Comparison of ENCODE assay signal across 23 cellular contexts in genomic region chr22:26597480-26597879, GRCh38. TPM values are rescaled to one million over a fixed set of nuclear protein-coding genes. Genes with fewer than 3 reads are reported as not detected.
DNase-seq lines count a peak whose midpoint lies in the region; ATAC-seq and TF ChIP-seq lines count a peak whose summit lies in the region.
"Had no signal": no experiment of that assay in that cellular context is flagged by ENCODE, and none has a peak within 500 bp of the region (broad histone marks: within the 10 kb centered on the region; RNA-seq: fewer than 3 reads in every experiment).

No MANE protein-coding gene starts in this region.

- no peak overlapping the region for H3K27ac ChIP-seq in CD8-positive, alpha-beta memory T cell (ENCODE audit: low read depth, low read length)
- H3K27ac ChIP-seq: A549, SJCRH30 had no signal

- H3K27me3 Mint-ChIP-seq in CD8-positive, alpha-beta memory T cell = no peaks in the 10 kb centered on the region
- no peaks in the 10 kb centered on the region for H3K27me3 Mint-ChIP-seq in activated CD8-positive, alpha-beta T cell treated with anti-CD3 and anti-CD28 coated beads for 36 hours
- H3K27me3 Mint-ChIP-seq in immature natural killer cell (ENCODE audit: low read depth in 3 of 3) = peaks cover 3 to 12% (median 4%) of the 10 kb centered on the region in 3 donors
- peaks cover 8% of the 10 kb centered on the region for H3K27me3 Mint-ChIP-seq in progenitor cell of endocrine pancreas
- H3K27me3 Mint-ChIP-seq in glutamatergic neuron (ENCODE audit: unreplicated experiment) = peaks cover 3% of the 10 kb centered on the region

- no peaks in the 10 kb centered on the region for H3K27me3 ChIP-seq in CD8-positive, alpha-beta memory T cell (ENCODE audit: insufficient read depth, low read length, poor library complexity, severe bottlenecking)
- H3K27me3 ChIP-seq: BE2C, SJCRH30 had no signal

- CTCF ChIA-PET in CD8-positive, alpha-beta memory T cell (lab: Charles Lee) = interaction anchor here (1.0 kb wide), 1 partner anchor 13 kb away, joined by 3 read pairs; no protein-coding TSS in a partner anchor
- CTCF ChIA-PET in activated CD8-positive, alpha-beta T cell treated with anti-CD3 and anti-CD28 coated beads for 36 hours (lab: Charles Lee) = interaction anchor here (0.8 kb wide), 1 partner anchor 64 kb away, joined by 3 read pairs; no protein-coding TSS in a partner anchor

- no peaks in the 10 kb centered on the region for H3K9me3 ChIP-seq in CD8-positive, alpha-beta memory T cell (ENCODE audit: low read length)
- H3K9me3 ChIP-seq: A549, BE2C, SJCRH30 had no signal

- peaks cover 61 to 83% (median 67%) of the 10 kb centered on the region in 3 donors for H3K4me1 Mint-ChIP-seq in CD8-positive, alpha-beta memory T cell
- peaks cover 52% of the 10 kb centered on the region for H3K4me1 Mint-ChIP-seq in activated CD8-positive, alpha-beta T cell treated with anti-CD3 and anti-CD28 coated beads for 36 hours (ENCODE audit: low read depth)
- H3K4me1 Mint-ChIP-seq in immature natural killer cell (peaks cover 66 to 67% of the 10 kb centered on the region in 2 donors), progenitor cell of endocrine pancreas (ENCODE audit: low read depth) (peaks cover 17% of the 10 kb centered on the region), glutamatergic neuron (ENCODE audit: low read depth, unreplicated experiment) (no peaks in the 10 kb centered on the region)

- peak overlapping the region; percentile 75 to 97 (median 88) for H3K27ac Mint-ChIP-seq in CD8-positive, alpha-beta memory T cell
- H3K27ac Mint-ChIP-seq in activated CD8-positive, alpha-beta T cell treated with anti-CD3 and anti-CD28 coated beads for 36 hours = peak overlapping the region; percentile 60
- H3K27ac Mint-ChIP-seq in immature natural killer cell (peak overlapping the region; percentile 89 to 96 (median 94)), progenitor cell of endocrine pancreas (peak overlapping the region; percentile 3), glutamatergic neuron (ENCODE audit: unreplicated experiment) (no peak overlapping the region)
- H3K27ac Mint-ChIP-seq: IgD-negative memory B cell had no signal

- H3K4me1 ChIP-seq in CD8-positive, alpha-beta memory T cell (ENCODE audit: insufficient read depth, low read length) = peaks cover 52% of the 10 kb centered on the region
- H3K4me1 ChIP-seq: A549 had no signal

- H3K4me3 Mint-ChIP-seq in CD8-positive, alpha-beta memory T cell = peak overlapping the region in 6 of 7 donors; percentile 50 to 72 (median 68)
- H3K4me3 Mint-ChIP-seq in activated CD8-positive, alpha-beta T cell treated with anti-CD3 and anti-CD28 coated beads for 36 hours = no peak overlapping the region
- H3K4me3 Mint-ChIP-seq in immature natural killer cell = peak overlapping the region; percentile 61 to 79 (median 78)
- no peak overlapping the region for H3K4me3 Mint-ChIP-seq in progenitor cell of endocrine pancreas (ENCODE audit: low read depth)
- H3K4me3 Mint-ChIP-seq in glutamatergic neuron (ENCODE audit: unreplicated experiment) = no peak overlapping the region
- H3K4me3 Mint-ChIP-seq: IgD-negative memory B cell had no signal

- no peaks in the 10 kb centered on the region for H3K36me3 Mint-ChIP-seq in CD8-positive, alpha-beta memory T cell
- H3K36me3 Mint-ChIP-seq in activated CD8-positive, alpha-beta T cell treated with anti-CD3 and anti-CD28 coated beads for 36 hours (ENCODE audit: low read depth) = no peaks in the 10 kb centered on the region
- H3K36me3 Mint-ChIP-seq in immature natural killer cell (no peaks in the 10 kb centered on the region), progenitor cell of endocrine pancreas (ENCODE audit: insufficient read depth) (no peaks in the 10 kb centered on the region), glutamatergic neuron (ENCODE audit: unreplicated experiment) (no peaks in the 10 kb centered on the region)
- H3K36me3 Mint-ChIP-seq: IgD-negative memory B cell had no signal

- no peak for ATAC-seq in activated CD8-positive, alpha-beta T cell treated with anti-CD3 and anti-CD28 coated beads for 36 hours
- ATAC-seq in GM18858 (IDR thresholded peaks at IDR 0.05; ENCODE audit: unreplicated experiment) = no peak
- ATAC-seq: A549, HCT116 had no signal

- no peak for DNase-seq in CD8-positive, alpha-beta memory T cell
- no peak for DNase-seq in activated CD8-positive, alpha-beta T cell treated with anti-CD3 and anti-CD28 coated beads for 36 hours
- DNase-seq in immature natural killer cell (no peak), progenitor cell of endocrine pancreas (ENCODE audit: low spot score, unreplicated experiment) (no peak), NAMALWA (ENCODE audit: low spot score) (no peak), glutamatergic neuron (no peak)
- DNase-seq in stimulated activated CD4-positive, alpha-beta T cell treated with anti-CD3 and anti-CD28 coated beads, Interleukin-4, amount 100 ng/mL, for 4 hours = no peak
- DNase-seq: BE2C, COR-L47, DMS 273 treated with DMSO at 0.1 percent for 48 hours, DND-41, Kasumi-1, NCI-H1417, NCI-H1694 treated with DMSO at 0.1 percent for 48 hours, NCI-H2081 treated with DMSO at 0.1 percent for 48 hours, NCI-H446, NCI-H526, SJCRH30 had no signal

- intact Hi-C loops in activated CD8-positive, alpha-beta T cell treated with anti-CD3 and anti-CD28 coated beads for 36 hours (cut with micrococcal nuclease) = no loop called here

- POLR2A ChIA-PET in CD8-positive, alpha-beta memory T cell (lab: Charles Lee) = interaction anchor here (0.9 to 1.4 kb wide), 3 partner anchors 9 to 46 kb away, joined by 3 to 4 read pairs (median 4); no protein-coding TSS in a partner anchor
- POLR2A ChIA-PET in activated CD8-positive, alpha-beta T cell treated with anti-CD3 and anti-CD28 coated beads for 36 hours (lab: Charles Lee) = interaction anchor here (1.0 to 2.5 kb wide), 9 partner anchors 9 to 86 kb away, joined by 3 to 12 read pairs (median 4); partner anchors contain the start of gene TFIP11

- H3K9me3 Mint-ChIP-seq in CD8-positive, alpha-beta memory T cell = no peaks in the 10 kb centered on the region
- no peaks in the 10 kb centered on the region for H3K9me3 Mint-ChIP-seq in activated CD8-positive, alpha-beta T cell treated with anti-CD3 and anti-CD28 coated beads for 36 hours
- no peaks in the 10 kb centered on the region for H3K9me3 Mint-ChIP-seq in immature natural killer cell
- no peaks in the 10 kb centered on the region for H3K9me3 Mint-ChIP-seq in progenitor cell of endocrine pancreas (ENCODE audit: low read depth)
- no peaks in the 10 kb centered on the region for H3K9me3 Mint-ChIP-seq in glutamatergic neuron (ENCODE audit: unreplicated experiment)
- H3K9me3 Mint-ChIP-seq: IgD-negative memory B cell had no signal

- H3K4me3 ChIP-seq in CD8-positive, alpha-beta memory T cell (ENCODE audit: low read length) = no peak overlapping the region
- H3K4me3 ChIP-seq: A549, SJCRH30 had no signal

- TF ChIP-seq CTCF in activated CD8-positive, alpha-beta T cell treated with anti-CD3 and anti-CD28 coated beads for 36 hours (IDR thresholded peaks at IDR 0.05) = no peak
- TF ChIP-seq CTCF in progenitor cell of endocrine pancreas (IDR thresholded peaks at IDR 0.05; ENCODE audit: unreplicated experiment) = no peak
- no peak for TF ChIP-seq CTCF in glutamatergic neuron (IDR thresholded peaks at IDR 0.05; ENCODE audit: partially characterized antibody, unreplicated experiment)

- no peaks in the 10 kb centered on the region for H3K36me3 ChIP-seq in CD8-positive, alpha-beta memory T cell (ENCODE audit: insufficient read depth, low read length)
- H3K36me3 ChIP-seq: BE2C, SJCRH30 had no signal

RNA-seq across cellular contexts. Expression of gene TPST2, which starts 7.5 kb away (rescaled TPM):
- total RNA-seq in CD8-positive, alpha-beta memory T cell = 10 to 100 TPM; 36.7 to 37.3 TPM
- polyA plus RNA-seq in CD8-positive, alpha-beta memory T cell = 201 TPM
- total RNA-seq in activated CD8-positive, alpha-beta T cell treated with anti-CD3 and anti-CD28 coated beads for 36 hours = 10 to 100 TPM; 30.7 to 33.6 TPM
- 100 to 1,000 TPM; 352 to 519 (median 512) TPM for polyA plus RNA-seq in immature natural killer cell
- 16.6 and 19.1 TPM in 2 replicates for total RNA-seq in progenitor cell of endocrine pancreas
- 10.6 TPM for total RNA-seq in glutamatergic neuron (ENCODE audit: unreplicated experiment)

RNA-seq across cellular contexts. Expression of gene CRYBB1, which starts 20.3 kb away (rescaled TPM):
- total RNA-seq in CD8-positive, alpha-beta memory T cell = not detected
- not detected for polyA plus RNA-seq in CD8-positive, alpha-beta memory T cell
- total RNA-seq in activated CD8-positive, alpha-beta T cell treated with anti-CD3 and anti-CD28 coated beads for 36 hours = not detected
- polyA plus RNA-seq in immature natural killer cell = not detected
- total RNA-seq in progenitor cell of endocrine pancreas (not detected in 2 replicates), glutamatergic neuron (ENCODE audit: unreplicated experiment) (not detected)
- total RNA-seq: MCF 10A had no signal
- polyA plus RNA-seq: A549 had no signal

RNA-seq across cellular contexts. Expression of gene CRYBA4, which starts 24.3 kb away (rescaled TPM):
- total RNA-seq in CD8-positive, alpha-beta memory T cell = not detected
- not detected for polyA plus RNA-seq in CD8-positive, alpha-beta memory T cell
- not detected for total RNA-seq in activated CD8-positive, alpha-beta T cell treated with anti-CD3 and anti-CD28 coated beads for 36 hours
- polyA plus RNA-seq in immature natural killer cell = under 1 TPM in 2 of 3 donors, not detected in 1; 0.46 to 0.95 TPM
- total RNA-seq in progenitor cell of endocrine pancreas (not detected in 2 replicates), glutamatergic neuron (ENCODE audit: unreplicated experiment) (not detected)
- total RNA-seq: MCF 10A had no signal
- polyA plus RNA-seq: A549, IgD-negative memory B cell had no signal

RNA-seq across cellular contexts. Expression of gene MIAT, which starts 59.9 kb away (rescaled TPM):
- total RNA-seq in CD8-positive, alpha-beta memory T cell = 10 to 100 TPM; 52.2 to 57.5 TPM
- polyA plus RNA-seq in CD8-positive, alpha-beta memory T cell = 3.9 TPM
- total RNA-seq in activated CD8-positive, alpha-beta T cell treated with anti-CD3 and anti-CD28 coated beads for 36 hours = 10 to 100 TPM; 11.6 to 11.9 TPM
- 1 to 10 TPM in 1 of 3 donors, not detected in 2; 2.2 TPM for polyA plus RNA-seq in immature natural killer cell
- total RNA-seq in progenitor cell of endocrine pancreas (1.3 and 1.4 TPM in 2 replicates), glutamatergic neuron (ENCODE audit: unreplicated experiment) (1,100 TPM)

Comparison
In these comparisons a context has a peak if more than half of its experiments do, and no peak if none do; other contexts are left out.
1. H3K4me3 Mint-ChIP-seq: peak in CD8-positive, alpha-beta memory T cell (6 of 7) and immature natural killer cell (5 of 5); none in activated CD8-positive, alpha-beta T cell treated with anti-CD3 and anti-CD28 coated beads for 36 hours (single experiment), progenitor cell of endocrine pancreas (single experiment) and glutamatergic neuron (single experiment).